In genomic region chr11:44689265-44689664, GRCh38 we compare ENCODE assay signal across 10 cellular contexts. TPM values are rescaled to one million over a fixed set of nuclear protein-coding genes. Genes with fewer than 3 reads are reported as not detected.
"Had no signal": no experiment of that assay in that cellular context is flagged by ENCODE, and none has a peak within 500 bp of the region (broad histone marks: within the 10 kb centered on the region; RNA-seq: fewer than 3 reads in every experiment).

No MANE protein-coding gene starts in this region.

- H3K36me3 Mint-ChIP-seq: IgD-negative memory B cell had no signal

- DNase-seq: IMR-90, Karpas-422, KBM-7, KG1 had no signal

- ATAC-seq: HepG2 had no signal

- H3K27ac ChIP-seq: HL-60, KMS-11 had no signal

- H3K27ac Mint-ChIP-seq: IgD-negative memory B cell had no signal

- H3K4me2 ChIP-seq: KMS-11 had no signal

- H3K9me3 Mint-ChIP-seq: IgD-negative memory B cell had no signal

- H3K9ac ChIP-seq: KMS-11 had no signal

- H3K4me3 Mint-ChIP-seq: IgD-negative memory B cell had no signal

- FAIRE-seq: HepG2 had no signal

RNA-seq across cellular contexts. Expression of gene TSPAN18, which starts 37.5 kb away (rescaled TPM):
- total RNA-seq: HepG2, HT-29, HT1080 had no signal
- polyA plus RNA-seq: HepG2 had no signal
